ENCODE assay signal across 14 cellular contexts in genomic region chr20:47672886-47673670, GRCh38.
"Had no signal": no experiment of that assay in that cellular context is flagged by ENCODE, and none has a peak within 500 bp of the region (broad histone marks: within the 10 kb centered on the region; RNA-seq: fewer than 3 reads in every experiment).

No MANE protein-coding gene starts in this region.

- H3K36me3 ChIP-seq: colonic mucosa, pancreas, thyroid gland had no signal

- H3K27ac ChIP-seq: colonic mucosa, esophagus squamous epithelium, pancreas, thyroid gland had no signal

- ATAC-seq: pancreas; stimulated activated memory B cell treated with anti-CD40 and anti-IgM and Interleukin-4, amounts not matched to agents 10 μg/mL and 1 μg/mL and 100 μg/mL, for 72 hours had no signal

- H3K4me1 Mint-ChIP-seq: activated naive CD4-positive, alpha-beta T cell treated with anti-CD3 and anti-CD28 coated beads, Interleukin-2, amount 50 U/mL, for 24 hours; brain had no signal

- H3K27ac Mint-ChIP-seq: activated naive CD4-positive, alpha-beta T cell treated with anti-CD3 and anti-CD28 coated beads, Interleukin-2, amount 50 U/mL, for 24 hours; brain; stimulated activated memory B cell treated with anti-CD40 and anti-IgM and Interleukin-4, amounts not matched to agents 10 μg/mL and 1 μg/mL and 100 μg/mL, for 72 hours had no signal

- H3K36me3 Mint-ChIP-seq: activated naive CD4-positive, alpha-beta T cell treated with anti-CD3 and anti-CD28 coated beads, Interleukin-2, amount 50 U/mL, for 24 hours; brain; stimulated activated memory B cell treated with anti-CD40 and anti-IgM and Interleukin-4, amounts not matched to agents 10 μg/mL and 1 μg/mL and 100 μg/mL, for 72 hours had no signal

- H3K4me3 Mint-ChIP-seq: activated naive CD4-positive, alpha-beta T cell treated with anti-CD3 and anti-CD28 coated beads, Interleukin-2, amount 50 U/mL, for 24 hours; brain; stimulated activated memory B cell treated with anti-CD40 and anti-IgM and Interleukin-4, amounts not matched to agents 10 μg/mL and 1 μg/mL and 100 μg/mL, for 72 hours had no signal

- H3K9me3 ChIP-seq: colonic mucosa, esophagus squamous epithelium, pancreas, thyroid gland had no signal

- H3K4me3 ChIP-seq: colonic mucosa, esophagus squamous epithelium, pancreas, thyroid gland had no signal

- H3K9me3 Mint-ChIP-seq: activated naive CD4-positive, alpha-beta T cell treated with anti-CD3 and anti-CD28 coated beads, Interleukin-2, amount 50 U/mL, for 24 hours; brain; stimulated activated memory B cell treated with anti-CD40 and anti-IgM and Interleukin-4, amounts not matched to agents 10 μg/mL and 1 μg/mL and 100 μg/mL, for 72 hours had no signal

- H3K27me3 Mint-ChIP-seq: activated naive CD4-positive, alpha-beta T cell treated with anti-CD3 and anti-CD28 coated beads, Interleukin-2, amount 50 U/mL, for 24 hours; stimulated activated memory B cell treated with anti-CD40 and anti-IgM and Interleukin-4, amounts not matched to agents 10 μg/mL and 1 μg/mL and 100 μg/mL, for 72 hours had no signal

- DNase-seq: activated CD4-positive, alpha-beta T cell treated with anti-CD3 and anti-CD28 coated beads, Interleukin-2, amount 50 U/mL, for 1 hour; activated CD8-positive, alpha-beta memory T cell treated with anti-CD3 and anti-CD28 coated beads for 24 hours; activated effector memory CD4-positive, alpha-beta T cell treated with anti-CD3 and anti-CD28 coated beads, Interleukin-2, amount 50 U/mL, for 16 hours; central memory CD4-positive, alpha-beta T cell; colonic mucosa; esophagus squamous epithelium; hypothalamus; kidney glomerular epithelial cell; pancreas; SW 1271; thyroid gland had no signal

- H3K4me1 ChIP-seq: colonic mucosa, esophagus squamous epithelium, pancreas, thyroid gland had no signal

- H3K27me3 ChIP-seq: colonic mucosa, esophagus squamous epithelium, pancreas, thyroid gland had no signal
